ENCODE assay signal across 1 cellular context in genomic region chr9:18805386-18805785, GRCh38.
TF ChIP-seq lines count a peak whose summit lies in the region.

No MANE protein-coding gene starts in this region.

TF ChIP-seq in WTC11, 78 proteins besides CTCF, POLR2A, EP300 and RAD21:
- TF ChIP-seq GABPB1 (CRISPR knock-in tag; IDR thresholded peaks at IDR 0.05) (no peak), NFATC4 (CRISPR knock-in tag; IDR thresholded peaks at IDR 0.05) (no peak), IRF2 (CRISPR knock-in tag; IDR thresholded peaks at IDR 0.05; ENCODE audit: borderline replicate concordance, low read depth) (no peak), ZNF121 (CRISPR knock-in tag; IDR thresholded peaks at IDR 0.05) (no peak)
TF ChIP-seq in WTC11: peak in this region for 0.
